ENCODE assay signal across 8 cellular contexts in genomic region chr3:49017646-49017977, GRCh38. TPM values are rescaled to one million over a fixed set of nuclear protein-coding genes. Genes with fewer than 3 reads are reported as not detected.
DNase-seq lines count a peak whose midpoint lies in the region; ATAC-seq and TF ChIP-seq lines count a peak whose summit lies in the region.

No MANE protein-coding gene starts in this region.

- TF ChIP-seq CTCF in AG10803 (conservative IDR thresholded peaks at IDR 0.05; ENCODE audit: low read length) = no peak
- no peak for TF ChIP-seq CTCF in astrocyte of the cerebellum (IDR thresholded peaks at IDR 0.05; ENCODE audit: low read depth, low read length, missing control alignments)
- TF ChIP-seq CTCF in GM13977 (IDR thresholded peaks at IDR 0.05; ENCODE audit: extremely low read depth, insufficient read depth, missing control alignments) = no peak

- H3K27ac ChIP-seq in mesodermal cell (ENCODE audit: low read depth, low read length, severe bottlenecking) = no peak overlapping the region

- WGBS in mesodermal cell (ENCODE audit: insufficient coverage in 2 of 2), 2 experiments = 10 to 19% methylated on average over 6 to 21 of the region's 21 CpGs

- H3K36me3 ChIP-seq in mesodermal cell (ENCODE audit: control insufficient read depth, insufficient read depth, low read length) = peaks cover 46% of the 10 kb centered on the region

- H3K4me3 ChIP-seq in AG10803 (ENCODE audit: low read length) (peak overlapping the region; percentile 77), astrocyte of the cerebellum (ENCODE audit: low read depth, low read length) (peak overlapping the region; percentile 91), mesodermal cell (ENCODE audit: extremely low read depth, insufficient read depth, low read length, poor library complexity, severe bottlenecking) (peak overlapping the region; percentile 76)
- H3K4me3 ChIP-seq in Jurkat, Clone E6-1 (ENCODE audit: low read length) = peak overlapping the region; percentile 68

- DNase-seq in AG10803 (ENCODE audit: low read depth) = no peak
- DNase-seq in Jurkat, Clone E6-1 (ENCODE audit: low read depth, low spot score) = no peak
- no peak for DNase-seq in astrocyte of the cerebellum (ENCODE audit: low read depth)
- no peak for DNase-seq in GM13977 (ENCODE audit: low spot score)
- DNase-seq in ACHN = no peak

- H3K9me3 ChIP-seq in mesodermal cell (ENCODE audit: control insufficient read depth, low read length) = no peaks in the 10 kb centered on the region

- no peak for ATAC-seq in HG03280 (IDR thresholded peaks at IDR 0.05; ENCODE audit: unreplicated experiment)
- no peak for ATAC-seq in GM21723 (IDR thresholded peaks at IDR 0.05; ENCODE audit: unreplicated experiment)

- in situ Hi-C loops in astrocyte of the cerebellum (cut with HindIII; ENCODE audit: low sequenced_read_pairs) = no loop called here
- in situ Hi-C loops in GM13977 (cut with MboI; ENCODE audit: low pct_unique_long_range_greater_than_20kb, low sequenced_read_pairs, unreplicated experiment) = no loop called here
- in situ Hi-C loops in ACHN (cut with HindIII; ENCODE audit: low pct_ligation_motif_present, low pct_unique_long_range_greater_than_20kb, low sequenced_read_pairs) = no loop called here

- H3K4me1 ChIP-seq in mesodermal cell (ENCODE audit: control insufficient read depth, insufficient read depth, low read length, poor library complexity, severe bottlenecking) = peaks cover 10% of the 10 kb centered on the region

RNA-seq across cellular contexts. Expression of gene DALRD3, which starts 0.8 kb away (rescaled TPM):
- 76.5 TPM for polyA plus RNA-seq in Jurkat, Clone E6-1 (2012; ENCODE audit: insufficient read depth, insufficient read length)
- 50.2 TPM for polyA plus RNA-seq in mesodermal cell (2013, experiment 1 of 2)
- 40.7 TPM for polyA plus RNA-seq in mesodermal cell (2013, experiment 2 of 2)

RNA-seq across cellular contexts. Expression of gene NDUFAF3, which starts 4.3 kb away (rescaled TPM):
- polyA plus RNA-seq in Jurkat, Clone E6-1 (2012; ENCODE audit: insufficient read depth, insufficient read length) = 219 TPM
- polyA plus RNA-seq in mesodermal cell (2013, experiment 1 of 2) = 54.1 TPM
- polyA plus RNA-seq in mesodermal cell (2013, experiment 2 of 2) = 58.4 TPM

RNA-seq across cellular contexts. Expression of gene WDR6, which starts 10.4 kb away (rescaled TPM):
- 128 TPM for polyA plus RNA-seq in Jurkat, Clone E6-1 (2012; ENCODE audit: insufficient read depth, insufficient read length)
- 121 TPM for polyA plus RNA-seq in mesodermal cell (2013, experiment 1 of 2)
- polyA plus RNA-seq in mesodermal cell (2013, experiment 2 of 2) = 93.9 TPM

RNA-seq across cellular contexts. Expression of gene IMPDH2, which starts 11.6 kb away (rescaled TPM):
- polyA plus RNA-seq in Jurkat, Clone E6-1 (2012; ENCODE audit: insufficient read depth, insufficient read length) = 486 TPM
- 211 TPM for polyA plus RNA-seq in mesodermal cell (2013, experiment 1 of 2)
- 202 TPM for polyA plus RNA-seq in mesodermal cell (2013, experiment 2 of 2)

RNA-seq across cellular contexts. Expression of gene P4HTM, which starts 27.6 kb away (rescaled TPM):
- polyA plus RNA-seq in Jurkat, Clone E6-1 (2012; ENCODE audit: insufficient read depth, insufficient read length) = not detected
- 17.0 TPM for polyA plus RNA-seq in mesodermal cell (2013, experiment 1 of 2)
- 16.3 TPM for polyA plus RNA-seq in mesodermal cell (2013, experiment 2 of 2)
